In the genomic region with DNA sequence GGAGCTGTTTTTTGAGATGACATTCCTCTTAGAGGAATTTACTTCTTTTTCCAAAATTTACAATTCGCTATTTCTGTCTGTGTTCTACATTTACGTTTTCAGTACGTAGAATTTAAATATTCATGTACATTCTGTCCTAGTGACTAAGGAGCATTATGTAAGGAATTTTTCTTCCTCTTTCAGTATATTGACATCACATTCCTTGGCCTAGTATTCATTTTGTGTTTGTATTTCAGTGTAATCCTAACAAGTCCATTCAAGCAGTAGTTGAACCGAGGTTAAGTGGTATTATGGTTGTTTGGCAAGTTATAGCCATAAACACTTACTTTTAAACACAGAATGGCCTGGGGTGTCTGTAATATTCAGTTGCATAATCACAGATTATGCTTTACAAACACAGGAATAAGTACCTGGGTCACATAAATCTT, we compare ENCODE assay signal across 10 cellular contexts. TPM values are rescaled to one million over a fixed set of nuclear protein-coding genes. Genes with fewer than 3 reads are reported as not detected.
A peak's percentile ranks its signal among the peaks of the same experiment; 100 is the strongest.
DNase-seq lines count a peak whose midpoint lies in the region; ATAC-seq and TF ChIP-seq lines count a peak whose summit lies in the region.
"Had no signal": no experiment of that assay in that cellular context is flagged by ENCODE, and none has a peak within 500 bp of the region (broad histone marks: within the 10 kb centered on the region; RNA-seq: fewer than 3 reads in every experiment).

No MANE protein-coding gene starts in this region.

- peaks cover 20% of the 10 kb centered on the region for H3K4me1 Mint-ChIP-seq in activated CD4-positive, alpha-beta T cell treated with anti-CD3 and anti-CD28 coated beads, Interleukin-2, amount 10 ng/mL, durations not matched to agents 24 days and 14 days
- peaks cover 34% of the 10 kb centered on the region for H3K4me1 Mint-ChIP-seq in activated CD8-positive, alpha-beta T cell treated with anti-CD3 and anti-CD28 coated beads, Interleukin-2, amount 10 ng/mL, durations not matched to agents 7 days and 5 days (ENCODE audit: low read depth)
- H3K4me1 Mint-ChIP-seq in type B pancreatic cell (ENCODE audit: unreplicated experiment) = no peaks in the 10 kb centered on the region

- H3K4me1 ChIP-seq in effector memory CD4-positive, alpha-beta T cell (ENCODE audit: control insufficient read depth, insufficient read depth, low read length, poor library complexity, severe bottlenecking) = peaks cover 3% of the 10 kb centered on the region
- H3K4me1 ChIP-seq: BLaER1 had no signal

- CTCF ChIA-PET in activated CD8-positive, alpha-beta T cell treated with anti-CD3 and anti-CD28 coated beads, Interleukin-2, amount 10 ng/mL, durations not matched to agents 7 days and 5 days (lab: Charles Lee) = interaction anchor here (0.6 kb wide), 1 partner anchor 229 kb away, joined by 3 read pairs; no protein-coding TSS in a partner anchor

- TF ChIP-seq CTCF in type B pancreatic cell (conservative IDR thresholded peaks at IDR 0.05) = no peak

- intact Hi-C loops in activated CD4-positive, alpha-beta T cell treated with anti-CD3 and anti-CD28 coated beads, Interleukin-2, amount 10 ng/mL, durations not matched to agents 24 days and 14 days (cut with micrococcal nuclease) = loop anchor here (2.0 to 5.0 kb wide), 2 partner anchors 26 to 40 kb away; no protein-coding TSS in a partner anchor

- H3K27ac Mint-ChIP-seq in activated CD4-positive, alpha-beta T cell treated with anti-CD3 and anti-CD28 coated beads, Interleukin-2, amount 10 ng/mL, durations not matched to agents 24 days and 14 days = peak overlapping the region; percentile 50
- peak overlapping the region; percentile 49 for H3K27ac Mint-ChIP-seq in activated CD8-positive, alpha-beta T cell treated with anti-CD3 and anti-CD28 coated beads, Interleukin-2, amount 10 ng/mL, durations not matched to agents 7 days and 5 days
- H3K27ac Mint-ChIP-seq in type B pancreatic cell = peak overlapping the region; percentile 5

- peaks cover 25% of the 10 kb centered on the region for H3K36me3 Mint-ChIP-seq in activated CD4-positive, alpha-beta T cell treated with anti-CD3 and anti-CD28 coated beads, Interleukin-2, amount 10 ng/mL, durations not matched to agents 24 days and 14 days (ENCODE audit: low read depth)
- peaks cover 25% of the 10 kb centered on the region for H3K36me3 Mint-ChIP-seq in activated CD8-positive, alpha-beta T cell treated with anti-CD3 and anti-CD28 coated beads, Interleukin-2, amount 10 ng/mL, durations not matched to agents 7 days and 5 days (ENCODE audit: low read depth)
- peaks cover 6% of the 10 kb centered on the region for H3K36me3 Mint-ChIP-seq in type B pancreatic cell

- H3K27me3 Mint-ChIP-seq in activated CD4-positive, alpha-beta T cell treated with anti-CD3 and anti-CD28 coated beads, Interleukin-2, amount 10 ng/mL, durations not matched to agents 24 days and 14 days = no peaks in the 10 kb centered on the region
- no peaks in the 10 kb centered on the region for H3K27me3 Mint-ChIP-seq in activated CD8-positive, alpha-beta T cell treated with anti-CD3 and anti-CD28 coated beads, Interleukin-2, amount 10 ng/mL, durations not matched to agents 7 days and 5 days (ENCODE audit: low read depth)
- no peaks in the 10 kb centered on the region for H3K27me3 Mint-ChIP-seq in type B pancreatic cell

- no peaks in the 10 kb centered on the region for H3K27me3 ChIP-seq in effector memory CD4-positive, alpha-beta T cell (replicated peaks; ENCODE audit: control insufficient read depth, insufficient read depth, low read length, poor library complexity, severe bottlenecking)
- H3K27me3 ChIP-seq: BLaER1 had no signal

- POLR2A ChIA-PET in activated CD8-positive, alpha-beta T cell treated with anti-CD3 and anti-CD28 coated beads, Interleukin-2, amount 10 ng/mL, durations not matched to agents 7 days and 5 days (lab: Charles Lee) = no interaction called here

- no peak overlapping the region for H3K27ac ChIP-seq in effector memory CD4-positive, alpha-beta T cell (ENCODE audit: insufficient read depth, low read length, poor library complexity, severe bottlenecking)
- H3K27ac ChIP-seq: BLaER1 had no signal

- no peak overlapping the region for H3K4me3 ChIP-seq in effector memory CD4-positive, alpha-beta T cell (ENCODE audit: insufficient read depth, low read depth, low read length, poor library complexity, severe bottlenecking)
- H3K4me3 ChIP-seq: BLaER1 had no signal

- no peak for DNase-seq in activated CD4-positive, alpha-beta T cell treated with anti-CD3 and anti-CD28 coated beads, Interleukin-2, amount 10 ng/mL, durations not matched to agents 24 days and 14 days
- DNase-seq in activated CD4-positive, alpha-beta T cell treated with anti-CD3 and anti-CD28 coated beads for 48 hours = no peak
- DNase-seq in activated CD8-positive, alpha-beta T cell treated with anti-CD3 and anti-CD28 coated beads, Interleukin-2, amount 10 ng/mL, durations not matched to agents 7 days and 5 days = no peak
- DNase-seq in glomerular visceral epithelial cell (ENCODE audit: extremely low spot score) (peak; percentile 21), type B pancreatic cell (ENCODE audit: extremely low spot score, unreplicated experiment) (no peak), mesenteric fat pad (ENCODE audit: low spot score) (no peak), midbrain (lab: John Stamatoyannopoulos, UW) (no peak)
- no peak for DNase-seq in effector memory CD4-positive, alpha-beta T cell
- DNase-seq: central memory CD4-positive, alpha-beta T cell had no signal

- ATAC-seq in activated CD8-positive, alpha-beta T cell treated with anti-CD3 and anti-CD28 coated beads, Interleukin-2, amount 10 ng/mL, durations not matched to agents 7 days and 5 days = no peak

- H3K9me3 ChIP-seq in effector memory CD4-positive, alpha-beta T cell (ENCODE audit: control insufficient read depth, low read length) = no peaks in the 10 kb centered on the region

- H3K4me3 Mint-ChIP-seq in activated CD4-positive, alpha-beta T cell treated with anti-CD3 and anti-CD28 coated beads, Interleukin-2, amount 10 ng/mL, durations not matched to agents 24 days and 14 days = peak overlapping the region; percentile 46
- no peak overlapping the region for H3K4me3 Mint-ChIP-seq in activated CD8-positive, alpha-beta T cell treated with anti-CD3 and anti-CD28 coated beads, Interleukin-2, amount 10 ng/mL, durations not matched to agents 7 days and 5 days
- H3K4me3 Mint-ChIP-seq in type B pancreatic cell = no peak overlapping the region

- peaks cover 5% of the 10 kb centered on the region for H3K9me3 Mint-ChIP-seq in activated CD4-positive, alpha-beta T cell treated with anti-CD3 and anti-CD28 coated beads, Interleukin-2, amount 10 ng/mL, durations not matched to agents 24 days and 14 days
- H3K9me3 Mint-ChIP-seq in activated CD8-positive, alpha-beta T cell treated with anti-CD3 and anti-CD28 coated beads, Interleukin-2, amount 10 ng/mL, durations not matched to agents 7 days and 5 days (ENCODE audit: insufficient read depth) = peaks cover 11% of the 10 kb centered on the region
- H3K9me3 Mint-ChIP-seq in type B pancreatic cell = no peaks in the 10 kb centered on the region

- H3K36me3 ChIP-seq in effector memory CD4-positive, alpha-beta T cell (ENCODE audit: control insufficient read depth, insufficient read depth, low read length) = no peaks in the 10 kb centered on the region
- H3K36me3 ChIP-seq: BLaER1 had no signal

RNA-seq across cellular contexts. Expression of gene SIPA1L1, which starts 52.1 kb away (rescaled TPM):
- total RNA-seq in activated CD4-positive, alpha-beta T cell treated with anti-CD3 and anti-CD28 coated beads, Interleukin-2, amount 10 ng/mL, durations not matched to agents 24 days and 14 days = 69.7 and 72.6 TPM in 2 replicates
- 10 to 100 TPM; 49.6 to 52.6 TPM for total RNA-seq in activated CD8-positive, alpha-beta T cell treated with anti-CD3 and anti-CD28 coated beads, Interleukin-2, amount 10 ng/mL, durations not matched to agents 7 days and 5 days
- total RNA-seq in type B pancreatic cell (ENCODE audit: low replicate concordance) (44.2 and 46.2 TPM in 2 replicates), mesenteric fat pad (23.7 TPM)
